ENCODE assay signal across 19 cellular contexts in genomic region chr11:66473608-66474525, GRCh38. TPM values are rescaled to one million over a fixed set of nuclear protein-coding genes. Genes with fewer than 3 reads are reported as not detected.
DNase-seq lines count a peak whose midpoint lies in the region; ATAC-seq, FAIRE-seq and TF ChIP-seq lines count a peak whose summit lies in the region.
"Had no signal": no experiment of that assay in that cellular context is flagged by ENCODE, and none has a peak within 500 bp of the region (broad histone marks: within the 10 kb centered on the region; RNA-seq: fewer than 3 reads in every experiment).

No MANE protein-coding gene starts in this region.

- in situ Hi-C loops in HepG2 (cut with HindIII; ENCODE audit: extremely low pct_ligation_motif_present, low pct_unique_long_range_greater_than_20kb) = no loop called here

- no peak overlapping the region for H4K5ac ChIP-seq in H9 (ENCODE audit: insufficient read length, low read depth, low read length)

- no peak overlapping the region for H3K56ac ChIP-seq in H9 (ENCODE audit: insufficient read length, low read depth, low read length)

- H3K4me2 ChIP-seq in H9 (ENCODE audit: insufficient read depth, insufficient read length, low read length) (no peak overlapping the region), HepG2 (ENCODE audit: low read depth, low read length) (no peak overlapping the region)
- H3K4me2 ChIP-seq: BLaER1 treated with 17β-estradiol and CSF1 and Interleukin-3, amounts not matched to agents 10 nM and 100 nM had no signal

- H3K4me1 ChIP-seq in H9 (ENCODE audit: insufficient read depth, low read length) (no peaks in the 10 kb centered on the region), HepG2 (ENCODE audit: insufficient read depth, low read length) (peaks cover 6% of the 10 kb centered on the region)
- peaks cover under 1% of the 10 kb centered on the region for H3K4me1 ChIP-seq in CD4-positive, alpha-beta memory T cell (ENCODE audit: insufficient read depth, low read length)

- no peak overlapping the region for H2BK20ac ChIP-seq in H9 (ENCODE audit: low read depth, low read length, poor library complexity, severe bottlenecking)

- H3K36me3 Mint-ChIP-seq in H9 (ENCODE audit: insufficient read depth in 1 of 3, low read depth in 3 of 3) = peaks cover 3 to 27% (median 23%) of the 10 kb centered on the region in 3 experiments; a peak in 5 of 7 replicates
- peaks cover 5 to 8% of the 10 kb centered on the region in 2 donors for H3K36me3 Mint-ChIP-seq in CD4-positive, alpha-beta memory T cell

- no peaks in the 10 kb centered on the region for H3K79me1 ChIP-seq in H9 (ENCODE audit: insufficient read depth, low read depth, low read length, poor library complexity, severe bottlenecking)

- H3K79me2 ChIP-seq in H9 (ENCODE audit: insufficient read depth, low read length) (no peaks in the 10 kb centered on the region), HepG2 (ENCODE audit: insufficient read depth, low read length) (no peaks in the 10 kb centered on the region)

- no peak overlapping the region for H3K9ac ChIP-seq in H9 (ENCODE audit: extremely low read depth, insufficient read length, low read length)
- H3K9ac ChIP-seq in HepG2 (ENCODE audit: insufficient read depth, low read depth, low read length) = no peak overlapping the region
- H3K9ac ChIP-seq: BLaER1 treated with 17β-estradiol and CSF1 and Interleukin-3, amounts not matched to agents 10 nM and 100 nM had no signal

- H4K20me1 ChIP-seq in H9 (ENCODE audit: control insufficient read depth, insufficient read depth, insufficient read length) = no peaks in the 10 kb centered on the region
- H4K20me1 ChIP-seq in HepG2 (ENCODE audit: insufficient read depth, low read length) = no peaks in the 10 kb centered on the region

- CTCF ChIA-PET in RWPE1 (lab: Yijun Ruan, JAX) (no interaction called here), HepG2 (lab: Yijun Ruan, JAX; ENCODE audit: low intra/inter-chr PET ratio, low total read pairs) (no interaction called here)
- CTCF ChIA-PET in CD4-positive, alpha-beta memory T cell (lab: Charles Lee; ENCODE audit: partially characterized antibody) = interaction anchor here (1.7 kb wide), 1 partner anchor 35 kb away, joined by 3 read pairs; the partner anchor contains the start of gene MRPL11

- no TSS peak for BruUV-seq in HepG2 (replicated peaks; lab: Mats Ljungman, UMichigan)

- H2AFZ ChIP-seq in H9 (ENCODE audit: low read length) (no peak overlapping the region), HepG2 (ENCODE audit: low read length) (no peak overlapping the region)

- H2BK120ac ChIP-seq in H9 (ENCODE audit: low read depth, low read length, poor library complexity, severe bottlenecking) = no peak overlapping the region

- H3T11ph ChIP-seq in H9 (ENCODE audit: low read length) = no peak overlapping the region

- H3K23ac ChIP-seq in H9 (ENCODE audit: insufficient read length, low read depth, low read length) = no peak overlapping the region

- H3K27ac Mint-ChIP-seq in H9 = peak overlapping the region in 2 of 3 experiments; percentile 44 to 62; a peak in 1 of 7 replicates
- H3K27ac Mint-ChIP-seq in CD4-positive, alpha-beta memory T cell = peak overlapping the region in 2 of 7 donors; percentile 23 to 81
- H3K27ac Mint-ChIP-seq: CD4-positive, CD25-positive, alpha-beta regulatory T cell had no signal

- WGBS in H9 (ENCODE audit: extremely low coverage, insufficient read length, low lambda C conversion rate) = no CpG with 5 or more reads among the region's 20 CpGs
- WGBS in HepG2 (ENCODE audit: low lambda C conversion rate) = 91% methylated on average over 5 of the region's 20 CpGs

- H3K4ac ChIP-seq in H9 (ENCODE audit: low read depth, low read length) = no peak overlapping the region

- DNase-seq in H9 (no peak), RWPE1 (ENCODE audit: low spot score) (no peak), bronchial epithelial cell (ENCODE audit: low read depth) (peak; percentile 70), HepG2 (ENCODE audit: low spot score) (no peak), RPMI8226 (no peak)
- no peak for DNase-seq in CD4-positive, alpha-beta memory T cell
- DNase-seq: ACHN; Calu3; CD4-positive, CD25-positive, alpha-beta regulatory T cell; DMS 273 treated with DMSO at 0.1 percent for 48 hours; IMR-90; KG1 had no signal

- intact Hi-C loops in HepG2 (cut with micrococcal nuclease; ENCODE audit: unreplicated experiment) = no loop called here
- intact Hi-C loops in CD4-positive, alpha-beta memory T cell (cut with micrococcal nuclease) = no loop called here

- no peak overlapping the region for H2AK5ac ChIP-seq in H9 (ENCODE audit: insufficient read length, low read length)

- ATAC-seq in HepG2 (no peak), HG03439 (IDR thresholded peaks at IDR 0.05; ENCODE audit: unreplicated experiment) (no peak), GM21619 (IDR thresholded peaks at IDR 0.05; ENCODE audit: unreplicated experiment) (no peak)

- H3K27me3 ChIP-seq in H9 (ENCODE audit: insufficient read depth, low read length) = no peaks in the 10 kb centered on the region
- no peaks in the 10 kb centered on the region for H3K27me3 ChIP-seq in bronchial epithelial cell (ENCODE audit: control insufficient read depth, insufficient read depth, low read length)
- H3K27me3 ChIP-seq in HepG2 (ENCODE audit: control insufficient read depth in 1 of 2, insufficient read depth in 2 of 2, low read length in 2 of 2) = no peaks in the 10 kb centered on the region
- H3K27me3 ChIP-seq in CD4-positive, alpha-beta memory T cell (ENCODE audit: insufficient read depth, low read length) = no peaks in the 10 kb centered on the region
- H3K27me3 ChIP-seq: BLaER1 treated with 17β-estradiol and CSF1 and Interleukin-3, amounts not matched to agents 10 nM and 100 nM had no signal

- H3K4me3 ChIP-seq in bronchial epithelial cell (ENCODE audit: low read depth, low read length) (no peak overlapping the region), HepG2 (replicated peaks in 1 of 3; ENCODE audit: insufficient read depth in 1 of 3, low read depth in 2 of 3, low read length in 3 of 3) (no peak overlapping the region)
- H3K4me3 ChIP-seq in CD4-positive, alpha-beta memory T cell (ENCODE audit: low read length in 2 of 2) = no peak overlapping the region
- H3K4me3 ChIP-seq: BLaER1 treated with 17β-estradiol and CSF1 and Interleukin-3, amounts not matched to agents 10 nM and 100 nM had no signal

- TF ChIP-seq EP300 in HepG2 (IDR thresholded peaks at IDR 0.05; ENCODE audit: low read depth in 2 of 2, low read length in 2 of 2) (no peak), HepG2 (CRISPR knock-in tag; IDR thresholded peaks at IDR 0.05; ENCODE audit: borderline replicate concordance) (no peak)

- H3K27me3 Mint-ChIP-seq in H9 (ENCODE audit: low read depth) = no peaks in the 10 kb centered on the region
- H3K27me3 Mint-ChIP-seq in CD4-positive, alpha-beta memory T cell = no peaks in the 10 kb centered on the region

- H3K36me3 ChIP-seq in bronchial epithelial cell (ENCODE audit: control insufficient read depth, insufficient read depth, low read length) = peaks cover 11% of the 10 kb centered on the region
- H3K36me3 ChIP-seq in HepG2 (replicated peaks in 1 of 2; ENCODE audit: control insufficient read depth in 1 of 2, insufficient read depth in 2 of 2, low read length in 2 of 2) = peaks cover 0 to 2% of the 10 kb centered on the region in 2 experiments; a peak in 3 of 5 replicates
- H3K36me3 ChIP-seq in CD4-positive, alpha-beta memory T cell (ENCODE audit: insufficient read depth, low read length) = peaks cover 9% of the 10 kb centered on the region

- no peak overlapping the region for H2BK15ac ChIP-seq in H9 (ENCODE audit: low read depth, low read length)

- TF ChIP-seq POLR2A in HepG2 (IDR thresholded peaks at IDR 0.05; ENCODE audit: insufficient read depth in 1 of 2, low read depth in 2 of 2, low read length in 2 of 2) = no peak

- no peaks in the 10 kb centered on the region for H3K9me3 Mint-ChIP-seq in H9
- H3K9me3 Mint-ChIP-seq in CD4-positive, alpha-beta memory T cell = no peaks in the 10 kb centered on the region
- H3K9me3 Mint-ChIP-seq: CD4-positive, CD25-positive, alpha-beta regulatory T cell had no signal

- H3K4me3 Mint-ChIP-seq in H9 = no peak overlapping the region
- H3K4me3 Mint-ChIP-seq in CD4-positive, alpha-beta memory T cell = no peak overlapping the region

- TF ChIP-seq CTCF in H9 (conservative IDR thresholded peaks at IDR 0.05) = no peak
- no peak for TF ChIP-seq CTCF in RWPE1 (conservative IDR thresholded peaks at IDR 0.05; ENCODE audit: low read depth)
- TF ChIP-seq CTCF in bronchial epithelial cell (IDR thresholded peaks at IDR 0.05; ENCODE audit: insufficient read depth, low read length, severe bottlenecking) = no peak
- TF ChIP-seq CTCF in HepG2 (CRISPR knock-in tag; IDR thresholded peaks at IDR 0.05) = no peak

- no peaks in the 10 kb centered on the region for H3K23me2 ChIP-seq in H9 (ENCODE audit: insufficient read length, low read depth, low read length, poor library complexity, severe bottlenecking)

- H4K91ac ChIP-seq in H9 (ENCODE audit: insufficient read length, low read depth, low read length) = no peak overlapping the region

- no peak overlapping the region for H2BK5ac ChIP-seq in H9 (ENCODE audit: insufficient read length, low read length)

- no peak overlapping the region for H2BK12ac ChIP-seq in H9 (ENCODE audit: insufficient read length, low read depth, low read length)

- no peak overlapping the region for H3K14ac ChIP-seq in H9 (ENCODE audit: insufficient read depth, low read length)

- FAIRE-seq in bronchial epithelial cell (lab: Jason Lieb, UNC) = no peak
- no peak for FAIRE-seq in HepG2 (lab: Jason Lieb, UNC)
- FAIRE-seq: GM12891 had no signal

- POLR2A ChIA-PET in RWPE1 (lab: Yijun Ruan, JAX; ENCODE audit: low non-redundant PET) (no interaction called here), HepG2 (lab: Yijun Ruan, JAX) (no interaction called here)
- POLR2A ChIA-PET in CD4-positive, alpha-beta memory T cell (lab: Charles Lee; ENCODE audit: partially characterized antibody) = no interaction called here

- TF ChIP-seq RAD21 in HepG2 (CRISPR knock-in tag; IDR thresholded peaks at IDR 0.05) = no peak

- H3K27ac ChIP-seq in H9 (ENCODE audit: insufficient read length, low read depth, low read length) = no peak overlapping the region
- peak overlapping the region; percentile 40 for H3K27ac ChIP-seq in RWPE1
- no peak overlapping the region for H3K27ac ChIP-seq in HepG2 (ENCODE audit: extremely low read length, insufficient read depth, low read length)
- no peak overlapping the region for H3K27ac ChIP-seq in CD4-positive, alpha-beta memory T cell (ENCODE audit: low read depth, low read length)
- H3K27ac ChIP-seq: BLaER1 treated with 17β-estradiol and CSF1 and Interleukin-3, amounts not matched to agents 10 nM and 100 nM had no signal

- no peak overlapping the region for H3K18ac ChIP-seq in H9 (ENCODE audit: insufficient read length, low read depth, low read length)

- H3K9me3 ChIP-seq in H9 (ENCODE audit: control insufficient read depth, low read depth, low read length) (no peaks in the 10 kb centered on the region), HepG2 (ENCODE audit: low read length) (no peaks in the 10 kb centered on the region)
- no peaks in the 10 kb centered on the region for H3K9me3 ChIP-seq in CD4-positive, alpha-beta memory T cell (ENCODE audit: control insufficient read depth in 1 of 2, low read length in 2 of 2)
- H3K9me3 ChIP-seq: BLaER1 treated with 17β-estradiol and CSF1 and Interleukin-3, amounts not matched to agents 10 nM and 100 nM had no signal

- H4K8ac ChIP-seq in H9 (replicated peaks; ENCODE audit: insufficient read length, low read depth, low read length) = no peak overlapping the region

- H3K4me1 Mint-ChIP-seq in H9 = peaks cover 29 to 37% of the 10 kb centered on the region in 2 experiments
- peaks cover 1 to 18% (median 4%) of the 10 kb centered on the region in 4 donors for H3K4me1 Mint-ChIP-seq in CD4-positive, alpha-beta memory T cell

RNA-seq across cellular contexts. Expression of gene DPP3, which starts 6.4 kb away (rescaled TPM):
- total RNA-seq in H9 (2021) = 83.1 and 85.3 TPM in 2 replicates
- 45.0 and 70.0 TPM in 2 replicates for total RNA-seq in bronchial epithelial cell
- total RNA-seq in HepG2 (2016; rRNA removed; fragmentation: Illumina TruSeq; extraction: Trizol) = 48.7 and 59.8 TPM in 2 replicates
- total RNA-seq in HepG2 (2016; cell fraction: cytosol; rRNA removed; fragmentation: Illumina TruSeq; extraction: Trizol; ENCODE audit: low read depth) = 23.4 and 25.5 TPM in 2 replicates
- total RNA-seq in HepG2 (2016; cell fraction: insoluble cytoplasmic fraction; rRNA removed; fragmentation: Illumina TruSeq; extraction: Trizol) = 33.2 and 57.2 TPM in 2 replicates
- total RNA-seq in HepG2 (2016; cell fraction: membrane; rRNA removed; fragmentation: Illumina TruSeq; extraction: Trizol) = 37.2 and 39.3 TPM in 2 replicates
- 41.5 and 47.9 TPM in 2 replicates for total RNA-seq in HepG2 (2016; cell fraction: nucleus; rRNA removed; fragmentation: Illumina TruSeq; extraction: Trizol)
- polyA plus RNA-seq in HepG2 (2011; rRNA removed) = 38.4 and 48.4 TPM in 2 replicates
- 24.8 and 28.9 TPM in 2 replicates for polyA plus RNA-seq in HepG2 (2011; cell fraction: cytosol; rRNA removed)
- 84.7 and 84.9 TPM in 2 replicates for polyA plus RNA-seq in HepG2 (2011; cell fraction: nucleus; rRNA removed)
- polyA plus RNA-seq in HepG2 (2012) = 24.0 and 27.9 TPM in 2 replicates
- 25.5 and 28.2 TPM in 2 replicates for polyA plus RNA-seq in HepG2 (2016; cell fraction: cytosol; fragmentation: Illumina TruSeq; extraction: Trizol; ENCODE audit: low read depth)
- 38.4 and 40.3 TPM in 2 replicates for polyA plus RNA-seq in HepG2 (2016; cell fraction: insoluble cytoplasmic fraction; fragmentation: Illumina TruSeq; extraction: Trizol; ENCODE audit: low read depth)
- polyA plus RNA-seq in HepG2 (2016; cell fraction: membrane; fragmentation: Illumina TruSeq; extraction: Trizol; ENCODE audit: low read depth) = 26.4 and 32.4 TPM in 2 replicates
- 77.0 and 84.6 TPM in 2 replicates for polyA plus RNA-seq in HepG2 (2016; cell fraction: nucleus; fragmentation: Illumina TruSeq; extraction: Trizol; ENCODE audit: insufficient read depth, low read depth)
- polyA minus RNA-seq in HepG2 (2011; rRNA and poly(A)+ RNA removed; ENCODE audit: low replicate concordance) = 109 and 188 TPM in 2 replicates
- polyA minus RNA-seq in HepG2 (2011; cell fraction: cytosol; rRNA and poly(A)+ RNA removed) = 60.2 and 62.2 TPM in 2 replicates
- polyA minus RNA-seq in HepG2 (2011; cell fraction: nucleus; rRNA and poly(A)+ RNA removed) = 41.5 and 52.0 TPM in 2 replicates
- 10 to 100 TPM; 21.0 to 24.0 TPM for total RNA-seq in CD4-positive, alpha-beta memory T cell
- polyA plus RNA-seq in CD4-positive, alpha-beta memory T cell = 10 to 100 TPM; 27.8 to 31.0 TPM

RNA-seq across cellular contexts. Expression of gene PELI3, which starts 7.2 kb away (rescaled TPM):
- total RNA-seq in H9 (2021) = 9.3 and 10.3 TPM in 2 replicates
- 10.4 and 11.6 TPM in 2 replicates for total RNA-seq in bronchial epithelial cell
- total RNA-seq in HepG2 (2016; rRNA removed; fragmentation: Illumina TruSeq; extraction: Trizol) = 2.5 and 4.0 TPM in 2 replicates
- total RNA-seq in HepG2 (2016; cell fraction: cytosol; rRNA removed; fragmentation: Illumina TruSeq; extraction: Trizol; ENCODE audit: low read depth) = 2.7 and 2.8 TPM in 2 replicates
- 3.3 and 4.6 TPM in 2 replicates for total RNA-seq in HepG2 (2016; cell fraction: insoluble cytoplasmic fraction; rRNA removed; fragmentation: Illumina TruSeq; extraction: Trizol)
- 4.9 and 6.2 TPM in 2 replicates for total RNA-seq in HepG2 (2016; cell fraction: membrane; rRNA removed; fragmentation: Illumina TruSeq; extraction: Trizol)
- 2.9 and 3.8 TPM in 2 replicates for total RNA-seq in HepG2 (2016; cell fraction: nucleus; rRNA removed; fragmentation: Illumina TruSeq; extraction: Trizol)
- polyA plus RNA-seq in HepG2 (2011; rRNA removed) = 2.0 and 3.1 TPM in 2 replicates
- 2.1 and 2.8 TPM in 2 replicates for polyA plus RNA-seq in HepG2 (2011; cell fraction: cytosol; rRNA removed)
- 6.4 and 6.9 TPM in 2 replicates for polyA plus RNA-seq in HepG2 (2011; cell fraction: nucleus; rRNA removed)
- 2.3 and 2.5 TPM in 2 replicates for polyA plus RNA-seq in HepG2 (2012)
- 2.3 and 2.8 TPM in 2 replicates for polyA plus RNA-seq in HepG2 (2016; cell fraction: cytosol; fragmentation: Illumina TruSeq; extraction: Trizol; ENCODE audit: low read depth)
- polyA plus RNA-seq in HepG2 (2016; cell fraction: insoluble cytoplasmic fraction; fragmentation: Illumina TruSeq; extraction: Trizol; ENCODE audit: low read depth) = 2.7 and 3.9 TPM in 2 replicates
- polyA plus RNA-seq in HepG2 (2016; cell fraction: membrane; fragmentation: Illumina TruSeq; extraction: Trizol; ENCODE audit: low read depth) = 4.7 and 4.9 TPM in 2 replicates
- polyA plus RNA-seq in HepG2 (2016; cell fraction: nucleus; fragmentation: Illumina TruSeq; extraction: Trizol; ENCODE audit: insufficient read depth, low read depth) = 3.0 and 4.4 TPM in 2 replicates
- polyA minus RNA-seq in HepG2 (2011; rRNA and poly(A)+ RNA removed; ENCODE audit: low replicate concordance) = 7.5 and 11.8 TPM in 2 replicates
- 1.6 and 2.0 TPM in 2 replicates for polyA minus RNA-seq in HepG2 (2011; cell fraction: cytosol; rRNA and poly(A)+ RNA removed)
- 6.6 and 8.0 TPM in 2 replicates for polyA minus RNA-seq in HepG2 (2011; cell fraction: nucleus; rRNA and poly(A)+ RNA removed)
- total RNA-seq in CD4-positive, alpha-beta memory T cell = 10 to 100 TPM; 25.3 to 25.9 TPM
- polyA plus RNA-seq in CD4-positive, alpha-beta memory T cell = 1 to 10 TPM; 4.0 to 6.8 TPM

RNA-seq across cellular contexts. Expression of gene MRPL11, which starts 35.2 kb away (rescaled TPM):
- 105 and 106 TPM in 2 replicates for total RNA-seq in H9 (2021)
- total RNA-seq in bronchial epithelial cell = 38.5 and 43.7 TPM in 2 replicates
- total RNA-seq in HepG2 (2016; rRNA removed; fragmentation: Illumina TruSeq; extraction: Trizol) = 176 and 220 TPM in 2 replicates
- total RNA-seq in HepG2 (2016; cell fraction: cytosol; rRNA removed; fragmentation: Illumina TruSeq; extraction: Trizol; ENCODE audit: low read depth) = 133 and 141 TPM in 2 replicates
- total RNA-seq in HepG2 (2016; cell fraction: insoluble cytoplasmic fraction; rRNA removed; fragmentation: Illumina TruSeq; extraction: Trizol) = 177 and 218 TPM in 2 replicates
- total RNA-seq in HepG2 (2016; cell fraction: membrane; rRNA removed; fragmentation: Illumina TruSeq; extraction: Trizol) = 207 and 224 TPM in 2 replicates
- total RNA-seq in HepG2 (2016; cell fraction: nucleus; rRNA removed; fragmentation: Illumina TruSeq; extraction: Trizol) = 59.8 and 61.7 TPM in 2 replicates
- polyA plus RNA-seq in HepG2 (2011; rRNA removed) = 59.1 and 72.9 TPM in 2 replicates
- polyA plus RNA-seq in HepG2 (2011; cell fraction: cytosol; rRNA removed) = 47.3 and 64.8 TPM in 2 replicates
- polyA plus RNA-seq in HepG2 (2011; cell fraction: nucleus; rRNA removed) = 29.2 and 31.9 TPM in 2 replicates
- 61.7 and 65.2 TPM in 2 replicates for polyA plus RNA-seq in HepG2 (2012)
- 196 and 219 TPM in 2 replicates for polyA plus RNA-seq in HepG2 (2016; cell fraction: cytosol; fragmentation: Illumina TruSeq; extraction: Trizol; ENCODE audit: low read depth)
- 200 and 221 TPM in 2 replicates for polyA plus RNA-seq in HepG2 (2016; cell fraction: insoluble cytoplasmic fraction; fragmentation: Illumina TruSeq; extraction: Trizol; ENCODE audit: low read depth)
- polyA plus RNA-seq in HepG2 (2016; cell fraction: membrane; fragmentation: Illumina TruSeq; extraction: Trizol; ENCODE audit: low read depth) = 191 and 200 TPM in 2 replicates
- 108 and 120 TPM in 2 replicates for polyA plus RNA-seq in HepG2 (2016; cell fraction: nucleus; fragmentation: Illumina TruSeq; extraction: Trizol; ENCODE audit: insufficient read depth, low read depth)
- polyA minus RNA-seq in HepG2 (2011; rRNA and poly(A)+ RNA removed; ENCODE audit: low replicate concordance) = 32.6 and 71.9 TPM in 2 replicates
- polyA minus RNA-seq in HepG2 (2011; cell fraction: cytosol; rRNA and poly(A)+ RNA removed) = 12.0 and 13.8 TPM in 2 replicates
- polyA minus RNA-seq in HepG2 (2011; cell fraction: nucleus; rRNA and poly(A)+ RNA removed) = 4.4 and 5.2 TPM in 2 replicates
- 10 to 100 TPM; 22.0 to 27.9 TPM for total RNA-seq in CD4-positive, alpha-beta memory T cell
- polyA plus RNA-seq in CD4-positive, alpha-beta memory T cell = 10 to 100 TPM; 76.9 to 78.1 TPM

RNA-seq across cellular contexts. Expression of gene BBS1, which starts 36.6 kb away (rescaled TPM):
- total RNA-seq in H9 (2021) (27.2 and 29.5 TPM in 2 replicates), bronchial epithelial cell (8.2 and 9.5 TPM in 2 replicates), HepG2 (2016; rRNA removed; fragmentation: Illumina TruSeq; extraction: Trizol) (8.1 and 14.1 TPM in 2 replicates)
- 4.8 and 5.7 TPM in 2 replicates for total RNA-seq in HepG2 (2016; cell fraction: cytosol; rRNA removed; fragmentation: Illumina TruSeq; extraction: Trizol; ENCODE audit: low read depth)
- 7.6 and 12.8 TPM in 2 replicates for total RNA-seq in HepG2 (2016; cell fraction: insoluble cytoplasmic fraction; rRNA removed; fragmentation: Illumina TruSeq; extraction: Trizol)
- total RNA-seq in HepG2 (2016; cell fraction: membrane; rRNA removed; fragmentation: Illumina TruSeq; extraction: Trizol) = 5.7 and 6.3 TPM in 2 replicates
- total RNA-seq in HepG2 (2016; cell fraction: nucleus; rRNA removed; fragmentation: Illumina TruSeq; extraction: Trizol) = 15.1 and 16.7 TPM in 2 replicates
- 11.7 and 12.1 TPM in 2 replicates for polyA plus RNA-seq in HepG2 (2011; rRNA removed)
- polyA plus RNA-seq in HepG2 (2011; cell fraction: cytosol; rRNA removed) = 6.2 and 6.5 TPM in 2 replicates
- 45.3 and 52.0 TPM in 2 replicates for polyA plus RNA-seq in HepG2 (2011; cell fraction: nucleus; rRNA removed)
- polyA plus RNA-seq in HepG2 (2012) = 6.7 and 8.6 TPM in 2 replicates
- polyA plus RNA-seq in HepG2 (2016; cell fraction: cytosol; fragmentation: Illumina TruSeq; extraction: Trizol; ENCODE audit: low read depth) = 0.54 and 0.81 TPM in 2 replicates
- 5.3 and 8.5 TPM in 2 replicates for polyA plus RNA-seq in HepG2 (2016; cell fraction: insoluble cytoplasmic fraction; fragmentation: Illumina TruSeq; extraction: Trizol; ENCODE audit: low read depth)
- 1.8 and 2.2 TPM in 2 replicates for polyA plus RNA-seq in HepG2 (2016; cell fraction: membrane; fragmentation: Illumina TruSeq; extraction: Trizol; ENCODE audit: low read depth)
- polyA plus RNA-seq in HepG2 (2016; cell fraction: nucleus; fragmentation: Illumina TruSeq; extraction: Trizol; ENCODE audit: insufficient read depth, low read depth) = 24.8 and 29.8 TPM in 2 replicates
- polyA minus RNA-seq in HepG2 (2011; rRNA and poly(A)+ RNA removed; ENCODE audit: low replicate concordance) = 19.0 and 43.1 TPM in 2 replicates
- polyA minus RNA-seq in HepG2 (2011; cell fraction: cytosol; rRNA and poly(A)+ RNA removed) = 10.1 and 10.6 TPM in 2 replicates
- polyA minus RNA-seq in HepG2 (2011; cell fraction: nucleus; rRNA and poly(A)+ RNA removed) = 24.6 and 34.3 TPM in 2 replicates
- 10 to 100 TPM; 37.3 to 41.3 TPM for total RNA-seq in CD4-positive, alpha-beta memory T cell
- 10 to 100 TPM in 1 of 2 donors, 1 to 10 TPM in 1; 8.9 to 15.5 TPM for polyA plus RNA-seq in CD4-positive, alpha-beta memory T cell

RNA-seq across cellular contexts. Expression of gene NPAS4, which starts 53.0 kb away (rescaled TPM):
- total RNA-seq in H9 (2021) (1.6 and 1.8 TPM in 2 replicates), bronchial epithelial cell (not detected in 2 replicates), HepG2 (2016; rRNA removed; fragmentation: Illumina TruSeq; extraction: Trizol) (not detected in 2 replicates)
- total RNA-seq in HepG2 (2016; cell fraction: cytosol; rRNA removed; fragmentation: Illumina TruSeq; extraction: Trizol; ENCODE audit: low read depth) = not detected in 2 replicates
- total RNA-seq in HepG2 (2016; cell fraction: insoluble cytoplasmic fraction; rRNA removed; fragmentation: Illumina TruSeq; extraction: Trizol) = not detected in 2 replicates
- not detected in 2 replicates for total RNA-seq in HepG2 (2016; cell fraction: membrane; rRNA removed; fragmentation: Illumina TruSeq; extraction: Trizol)
- not detected in 2 replicates for total RNA-seq in HepG2 (2016; cell fraction: nucleus; rRNA removed; fragmentation: Illumina TruSeq; extraction: Trizol)
- polyA plus RNA-seq in HepG2 (2011; rRNA removed) = not detected in 2 replicates
- not detected in 2 replicates for polyA plus RNA-seq in HepG2 (2011; cell fraction: cytosol; rRNA removed)
- not detected in 2 replicates for polyA plus RNA-seq in HepG2 (2011; cell fraction: nucleus; rRNA removed)
- not detected in 2 replicates for polyA plus RNA-seq in HepG2 (2012)
- not detected in 2 replicates for polyA plus RNA-seq in HepG2 (2016; cell fraction: cytosol; fragmentation: Illumina TruSeq; extraction: Trizol; ENCODE audit: low read depth)
- polyA plus RNA-seq in HepG2 (2016; cell fraction: insoluble cytoplasmic fraction; fragmentation: Illumina TruSeq; extraction: Trizol; ENCODE audit: low read depth) = not detected in 2 replicates
- polyA plus RNA-seq in HepG2 (2016; cell fraction: membrane; fragmentation: Illumina TruSeq; extraction: Trizol; ENCODE audit: low read depth) = not detected in 2 replicates
- not detected in 2 replicates for polyA plus RNA-seq in HepG2 (2016; cell fraction: nucleus; fragmentation: Illumina TruSeq; extraction: Trizol; ENCODE audit: insufficient read depth, low read depth)
- polyA minus RNA-seq in HepG2 (2011; rRNA and poly(A)+ RNA removed; ENCODE audit: low replicate concordance) = 0.51 TPM in 1 of 2 replicates, not detected in the other
- not detected in 2 replicates for polyA minus RNA-seq in HepG2 (2011; cell fraction: cytosol; rRNA and poly(A)+ RNA removed)
- polyA minus RNA-seq in HepG2 (2011; cell fraction: nucleus; rRNA and poly(A)+ RNA removed) = not detected in 2 replicates
- not detected for total RNA-seq in CD4-positive, alpha-beta memory T cell
- not detected for polyA plus RNA-seq in CD4-positive, alpha-beta memory T cell
- total RNA-seq: A172; Calu3; CD4-positive, CD25-positive, alpha-beta regulatory T cell; G401; H4 had no signal
- polyA plus RNA-seq: CD4-positive, CD25-positive, alpha-beta regulatory T cell had no signal
